ENCODE assay signal across 8 cellular contexts in genomic region chr16:30248379-30248778, GRCh38. TPM values are rescaled to one million over a fixed set of nuclear protein-coding genes. Genes with fewer than 3 reads are reported as not detected.
DNase-seq lines count a peak whose midpoint lies in the region; ATAC-seq and TF ChIP-seq lines count a peak whose summit lies in the region.
"Not testable (repeated sequence)": the region's sequence is repeated elsewhere in the genome, so short reads cannot be mapped to it uniquely, and the experiment has no call there.
"Had no signal": no experiment of that assay in that cellular context is flagged by ENCODE, and none has a peak within 500 bp of the region (broad histone marks: within the 10 kb centered on the region; RNA-seq: fewer than 3 reads in every experiment).

NPIPB13 (minus strand) TSS chr16:30248479; CDS start chr16:30245573, 2,906 bp downstream.

- not testable (repeated sequence) for H3K27ac Mint-ChIP-seq in H9; activated T-cell treated with anti-CD3 and anti-CD28 coated beads, Interleukin-2, amount 50 U/mL, for 72 hours; natural killer cell

- not testable (repeated sequence) for H3K36me3 Mint-ChIP-seq in H9 (ENCODE audit: insufficient read depth in 1 of 3, low read depth in 3 of 3); activated T-cell treated with anti-CD3 and anti-CD28 coated beads, Interleukin-2, amount 50 U/mL, for 72 hours (ENCODE audit: insufficient read depth in 2 of 2); natural killer cell

- TF ChIP-seq CTCF in H9 (conservative IDR thresholded peaks at IDR 0.05); breast epithelium (IDR thresholded peaks at IDR 0.05); lower lobe of right lung (IDR thresholded peaks at IDR 0.05); natural killer cell (IDR thresholded peaks at IDR 0.05): not testable (repeated sequence)

- H3K56ac ChIP-seq in H9 (ENCODE audit: insufficient read length, low read depth, low read length), result not testable (repeated sequence)

- H3K79me1 ChIP-seq in H9 (ENCODE audit: insufficient read depth, low read depth, low read length, poor library complexity, severe bottlenecking), result not testable (repeated sequence)

- H3K36me3 ChIP-seq in breast epithelium; lower lobe of right lung; thymus (ENCODE audit: control insufficient read depth, insufficient read depth): not testable (repeated sequence)

- not testable (repeated sequence) for H3K27me3 Mint-ChIP-seq in H9 (ENCODE audit: low read depth); activated T-cell treated with anti-CD3 and anti-CD28 coated beads, Interleukin-2, amount 50 U/mL, for 72 hours (ENCODE audit: low read depth); natural killer cell (ENCODE audit: low read depth in 2 of 2)

- H3K4me1 Mint-ChIP-seq in H9; activated T-cell treated with anti-CD3 and anti-CD28 coated beads, Interleukin-2, amount 50 U/mL, for 72 hours (ENCODE audit: low read depth); natural killer cell: not testable (repeated sequence)

- not testable (repeated sequence) for H3K9me3 Mint-ChIP-seq in H9; activated T-cell treated with anti-CD3 and anti-CD28 coated beads, Interleukin-2, amount 50 U/mL, for 72 hours; natural killer cell

- not testable (repeated sequence) for H3K79me2 ChIP-seq in H9 (ENCODE audit: insufficient read depth, low read length)

- not testable (repeated sequence) for ATAC-seq in activated T-cell treated with anti-CD3 and anti-CD28 coated beads, Interleukin-2, amount 50 U/mL, for 72 hours (replicated peaks in 1 of 2); lower lobe of right lung; natural killer cell

- intact Hi-C loops in T-helper 2 cell treated with Interferon-gamma antibody and Interleukin-4, amounts not matched to agents 100 ng/mL and 5 ng/mL, for 36 hours (cut with micrococcal nuclease); breast epithelium (cut with DNase I; ENCODE audit: low total_unique reads); lower lobe of right lung (cut with DNase I); natural killer cell (cut with micrococcal nuclease): not testable (repeated sequence)

- not testable (repeated sequence) for H2AK5ac ChIP-seq in H9 (ENCODE audit: insufficient read length, low read length)

- H3K4me2 ChIP-seq in H9 (ENCODE audit: insufficient read depth, insufficient read length, low read length), result not testable (repeated sequence)

- H3K4me1 ChIP-seq in H9 (ENCODE audit: insufficient read depth, low read length); breast epithelium; lower lobe of right lung; thymus (ENCODE audit: control insufficient read depth, insufficient read depth, low read length): not testable (repeated sequence)

- not testable (repeated sequence) for H3K14ac ChIP-seq in H9 (ENCODE audit: insufficient read depth, low read length)

- not testable (repeated sequence) for H2BK15ac ChIP-seq in H9 (ENCODE audit: low read depth, low read length)

- H4K91ac ChIP-seq in H9 (ENCODE audit: insufficient read length, low read depth, low read length), result not testable (repeated sequence)

- not testable (repeated sequence) for TF ChIP-seq POLR2A in breast epithelium (IDR thresholded peaks at IDR 0.05)

- not testable (repeated sequence) for H3K4ac ChIP-seq in H9 (ENCODE audit: low read depth, low read length)

- no CpG with 5 or more reads among the region's 4 CpGs for WGBS in H9 (ENCODE audit: extremely low coverage, insufficient read length, low lambda C conversion rate)
- no CpG with 5 or more reads among the region's 4 CpGs for WGBS in thymus

- not testable (repeated sequence) for H3K18ac ChIP-seq in H9 (ENCODE audit: insufficient read length, low read depth, low read length)

- H2BK5ac ChIP-seq in H9 (ENCODE audit: insufficient read length, low read length), result not testable (repeated sequence)

- H2BK120ac ChIP-seq in H9 (ENCODE audit: low read depth, low read length, poor library complexity, severe bottlenecking), result not testable (repeated sequence)

- not testable (repeated sequence) for H3K4me3 Mint-ChIP-seq in H9; activated T-cell treated with anti-CD3 and anti-CD28 coated beads, Interleukin-2, amount 50 U/mL, for 72 hours; natural killer cell

- not testable (repeated sequence) for H3K23me2 ChIP-seq in H9 (ENCODE audit: insufficient read length, low read depth, low read length, poor library complexity, severe bottlenecking)

- not testable (repeated sequence) for H3K27ac ChIP-seq in H9 (ENCODE audit: insufficient read length, low read depth, low read length); breast epithelium; lower lobe of right lung; thymus (ENCODE audit: low read depth)

- H4K5ac ChIP-seq in H9 (ENCODE audit: insufficient read length, low read depth, low read length), result not testable (repeated sequence)

- H4K20me1 ChIP-seq in H9 (ENCODE audit: control insufficient read depth, insufficient read depth, insufficient read length), result not testable (repeated sequence)

- H3K4me3 ChIP-seq in breast epithelium; lower lobe of right lung; thymus (ENCODE audit: low read length): not testable (repeated sequence)

- H3K27me3 ChIP-seq in H9 (ENCODE audit: insufficient read depth, low read length); breast epithelium; lower lobe of right lung (ENCODE audit: low read depth); thymus (ENCODE audit: control insufficient read depth, insufficient read depth): not testable (repeated sequence)

- not testable (repeated sequence) for DNase-seq in H9; activated T-cell treated with anti-CD3 and anti-CD28 coated beads, Interleukin-2, amount 50 U/mL, for 72 hours; breast epithelium (ENCODE audit: low spot score in 2 of 2); lower lobe of right lung; natural killer cell

- not testable (repeated sequence) for H2AFZ ChIP-seq in H9 (ENCODE audit: low read length)

- H4K8ac ChIP-seq in H9 (replicated peaks; ENCODE audit: insufficient read length, low read depth, low read length), result not testable (repeated sequence)

- not testable (repeated sequence) for H3T11ph ChIP-seq in H9 (ENCODE audit: low read length)

- H2BK20ac ChIP-seq in H9 (ENCODE audit: low read depth, low read length, poor library complexity, severe bottlenecking), result not testable (repeated sequence)

- H3K9ac ChIP-seq in H9 (ENCODE audit: extremely low read depth, insufficient read length, low read length), result not testable (repeated sequence)

- H2BK12ac ChIP-seq in H9 (ENCODE audit: insufficient read length, low read depth, low read length), result not testable (repeated sequence)

- not testable (repeated sequence) for H3K9me3 ChIP-seq in H9 (ENCODE audit: control insufficient read depth, low read depth, low read length); breast epithelium; lower lobe of right lung; thymus (ENCODE audit: control insufficient read depth)

- not testable (repeated sequence) for H3K23ac ChIP-seq in H9 (ENCODE audit: insufficient read length, low read depth, low read length)

RNA-seq across cellular contexts. Expression of gene NPIPB13, which starts in this region (rescaled TPM):
- total RNA-seq in H9 (2021) (14.3 and 16.4 TPM in 2 replicates), breast epithelium (10 to 100 TPM in 2 of 3 donors, 1 to 10 TPM in 1; 5.9 to 14.0 (median 10.2) TPM), lower lobe of right lung (27.6 TPM), natural killer cell (10 to 100 TPM; 17.0 to 43.5 (median 39.8) TPM)
- 15.1 and 23.7 TPM in 2 replicates for total RNA-seq in T-helper 2 cell treated with Interferon-gamma antibody and Interleukin-4, amounts not matched to agents 100 ng/mL and 5 ng/mL, for 36 hours
- total RNA-seq in activated T-cell treated with anti-CD3 and anti-CD28 coated beads, Interleukin-2, amount 50 U/mL, for 72 hours, result 10 to 100 TPM; 18.5 to 20.4 TPM
- polyA plus RNA-seq in thymus, result 10.1 TPM
- polyA plus RNA-seq: CD14-positive monocyte had no signal
